ENCODE assay signal across 1 cellular context in the genomic region with DNA sequence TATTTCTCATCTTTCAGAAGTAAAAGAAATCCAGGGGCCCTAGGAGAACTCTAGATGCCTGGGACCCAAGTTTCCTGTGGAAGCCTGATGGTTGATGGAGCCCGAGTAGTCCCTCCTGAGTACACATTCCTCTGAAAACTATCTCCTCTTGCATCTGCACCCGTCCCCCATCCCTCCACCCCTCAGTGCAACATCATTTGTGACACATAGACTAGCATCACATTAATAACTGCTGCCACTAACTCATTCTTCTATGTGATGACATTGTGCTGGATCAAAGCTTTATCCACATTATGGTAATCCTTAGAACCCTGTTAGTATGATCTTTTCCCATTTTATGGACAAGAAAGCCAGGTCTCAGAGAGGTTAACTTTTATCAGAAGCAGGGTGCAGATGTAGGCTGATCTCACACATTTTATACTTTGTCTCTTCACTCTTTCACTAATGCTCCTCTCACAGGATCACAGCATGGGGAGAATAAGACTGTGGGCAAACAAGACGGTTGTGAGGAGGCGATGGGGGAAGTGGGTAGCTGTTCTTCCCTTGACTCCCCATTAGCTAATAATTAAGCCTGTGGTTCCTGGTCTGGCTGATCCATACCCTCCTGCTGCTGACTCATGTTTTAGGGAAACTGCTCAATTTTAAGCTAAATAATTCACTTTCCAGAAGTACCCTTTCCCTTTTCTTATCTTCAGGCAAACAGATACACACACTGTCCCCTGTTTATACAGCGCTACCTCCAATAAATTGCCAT.
TF ChIP-seq lines count a peak whose summit lies in the region.

No MANE protein-coding gene starts in this region.

TF ChIP-seq in GM12878, 131 proteins besides CTCF, POLR2A, EP300 and RAD21 (continued from another document):
- TF ChIP-seq, protein P1, sequence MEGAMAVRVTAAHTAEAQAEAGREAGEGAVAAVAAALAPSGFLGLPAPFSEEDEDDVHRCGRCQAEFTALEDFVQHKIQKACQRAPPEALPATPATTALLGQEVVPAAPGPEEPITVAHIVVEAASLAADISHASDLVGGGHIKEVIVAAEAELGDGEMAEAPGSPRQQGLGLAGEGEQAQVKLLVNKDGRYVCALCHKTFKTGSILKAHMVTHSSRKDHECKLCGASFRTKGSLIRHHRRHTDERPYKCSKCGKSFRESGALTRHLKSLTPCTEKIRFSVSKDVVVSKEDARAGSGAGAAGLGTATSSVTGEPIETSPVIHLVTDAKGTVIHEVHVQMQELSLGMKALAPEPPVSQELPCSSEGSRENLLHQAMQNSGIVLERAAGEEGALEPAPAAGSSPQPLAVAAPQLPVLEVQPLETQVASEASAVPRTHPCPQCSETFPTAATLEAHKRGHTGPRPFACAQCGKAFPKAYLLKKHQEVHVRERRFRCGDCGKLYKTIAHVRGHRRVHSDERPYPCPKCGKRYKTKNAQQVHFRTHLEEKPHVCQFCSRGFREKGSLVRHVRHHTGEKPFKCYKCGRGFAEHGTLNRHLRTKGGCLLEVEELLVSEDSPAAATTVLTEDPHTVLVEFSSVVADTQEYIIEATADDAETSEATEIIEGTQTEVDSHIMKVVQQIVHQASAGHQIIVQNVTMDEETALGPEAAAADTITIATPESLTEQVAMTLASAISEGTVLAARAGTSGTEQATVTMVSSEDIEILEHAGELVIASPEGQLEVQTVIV (IDR thresholded peaks at IDR 0.05; ENCODE audit: borderline replicate concordance, partially characterized antibody), result no peak
- TF ChIP-seq RFX5 (IDR thresholded peaks at IDR 0.05; ENCODE audit: low read depth, low read length), result no peak
- TF ChIP-seq CREM (IDR thresholded peaks at IDR 0.05; ENCODE audit: low read depth), result no peak
- no peak for TF ChIP-seq RB1 (IDR thresholded peaks at IDR 0.05; ENCODE audit: borderline replicate concordance)
- no peak for TF ChIP-seq WRNIP1 (IDR thresholded peaks at IDR 0.05; ENCODE audit: borderline replicate concordance, low read depth, low read length)
- TF ChIP-seq MEF2A (IDR thresholded peaks at IDR 0.05; ENCODE audit: insufficient read depth, low read depth, low read length), result no peak
- TF ChIP-seq FOXM1 (IDR thresholded peaks at IDR 0.05; ENCODE audit: low read depth, low read length), result no peak
- no peak for TF ChIP-seq KLF5 (IDR thresholded peaks at IDR 0.05; ENCODE audit: partially characterized antibody)
- TF ChIP-seq, protein P2, sequence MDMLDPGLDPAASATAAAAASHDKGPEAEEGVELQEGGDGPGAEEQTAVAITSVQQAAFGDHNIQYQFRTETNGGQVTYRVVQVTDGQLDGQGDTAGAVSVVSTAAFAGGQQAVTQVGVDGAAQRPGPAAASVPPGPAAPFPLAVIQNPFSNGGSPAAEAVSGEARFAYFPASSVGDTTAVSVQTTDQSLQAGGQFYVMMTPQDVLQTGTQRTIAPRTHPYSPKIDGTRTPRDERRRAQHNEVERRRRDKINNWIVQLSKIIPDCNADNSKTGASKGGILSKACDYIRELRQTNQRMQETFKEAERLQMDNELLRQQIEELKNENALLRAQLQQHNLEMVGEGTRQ (IDR thresholded peaks at IDR 0.05; ENCODE audit: borderline replicate concordance, low read depth, low read length), result no peak
- TF ChIP-seq EED (IDR thresholded peaks at IDR 0.05; ENCODE audit: low read depth), result no peak
- TF ChIP-seq HDGF (IDR thresholded peaks at IDR 0.05), result no peak
- no peak for TF ChIP-seq ZNF274 (IDR thresholded peaks at IDR 0.05; ENCODE audit: insufficient read depth, insufficient read length)
- TF ChIP-seq STAT1 (conservative IDR thresholded peaks at IDR 0.05), result no peak
